8 cellular contexts compared by ENCODE assay signal in genomic region chr2:26503238-26503880, GRCh38. TPM values are rescaled to one million over a fixed set of nuclear protein-coding genes. Genes with fewer than 3 reads are reported as not detected.
DNase-seq lines count a peak whose midpoint lies in the region; ATAC-seq, FAIRE-seq and TF ChIP-seq lines count a peak whose summit lies in the region.

No MANE protein-coding gene starts in this region.

- DNase-seq in GM12892 (ENCODE audit: insufficient read length) = peak; percentile 79
- peak; percentile 92 for DNase-seq in HuH-7.5 (ENCODE audit: low spot score)
- DNase-seq in PC-9 = peak; percentile 59 to 81
- DNase-seq in activated T-cell treated with anti-CD3 and anti-CD28 coated beads, Interleukin-2, amount 50 U/mL, for 72 hours = peak; percentile 92
- DNase-seq in fibroblast of the aortic adventitia (ENCODE audit: low read depth) = peak; percentile 41
- peak; percentile 42 for DNase-seq in natural killer cell
- peak; percentile 53 for DNase-seq in stimulated activated naive B cell treated with anti-CD40 and anti-IgM and Interleukin-4, amounts not matched to agents 10 μg/mL and 1 μg/mL and 100 μg/mL, for 72 hours

- no peaks in the 10 kb centered on the region for H3F3A ChIP-seq in PC-9 (ENCODE audit: insufficient read depth, low read depth)

- no peaks in the 10 kb centered on the region for H3K36me3 ChIP-seq in PC-9 (ENCODE audit: low read depth)

- ATAC-seq in activated T-cell treated with anti-CD3 and anti-CD28 coated beads, Interleukin-2, amount 50 U/mL, for 72 hours (replicated peaks in 1 of 2) = peak; percentile 99
- peak; percentile 84 to 95 (median 89) for ATAC-seq in natural killer cell
- peak; percentile 89 to 91 for ATAC-seq in stimulated activated naive B cell treated with anti-CD40 and anti-IgM and Interleukin-4, amounts not matched to agents 10 μg/mL and 1 μg/mL and 100 μg/mL, for 72 hours (replicated peaks)
- ATAC-seq in GM18520 (IDR thresholded peaks at IDR 0.05; ENCODE audit: unreplicated experiment) = no peak

- H3K79me2 ChIP-seq in PC-9 (ENCODE audit: low read depth) = no peaks in the 10 kb centered on the region

- no peak for TF ChIP-seq POLR2A in GM12892 (IDR thresholded peaks at IDR 0.05; ENCODE audit: low read depth, low read length)

- peaks cover 11% of the 10 kb centered on the region for H3K4me1 Mint-ChIP-seq in activated T-cell treated with anti-CD3 and anti-CD28 coated beads, Interleukin-2, amount 50 U/mL, for 72 hours (ENCODE audit: low read depth)
- peaks cover 0 to 10% of the 10 kb centered on the region in 2 donors for H3K4me1 Mint-ChIP-seq in natural killer cell
- H3K4me1 Mint-ChIP-seq in stimulated activated naive B cell treated with anti-CD40 and anti-IgM and Interleukin-4, amounts not matched to agents 10 μg/mL and 1 μg/mL and 100 μg/mL, for 72 hours = peaks cover 3 to 14% of the 10 kb centered on the region in 2 donors

- H4K20me1 ChIP-seq in PC-9 (ENCODE audit: insufficient read depth) = no peaks in the 10 kb centered on the region

- H3K27ac ChIP-seq in PC-9 = no peak overlapping the region

- POLR2A ChIA-PET in PC-9 (lab: Charles Lee; ENCODE audit: unreplicated experiment) = no interaction called here

- TF ChIP-seq CTCF in PC-9 (conservative IDR thresholded peaks at IDR 0.05) (peak; percentile 85), fibroblast of the aortic adventitia (IDR thresholded peaks at IDR 0.05; ENCODE audit: insufficient read depth, low read length) (peak; percentile 78), natural killer cell (IDR thresholded peaks at IDR 0.05) (peak; percentile 75)

- H3K4me2 ChIP-seq in PC-9 = peak overlapping the region; percentile 81

- no peaks in the 10 kb centered on the region for H3K27me3 Mint-ChIP-seq in activated T-cell treated with anti-CD3 and anti-CD28 coated beads, Interleukin-2, amount 50 U/mL, for 72 hours (ENCODE audit: low read depth)
- peaks cover 6 to 16% of the 10 kb centered on the region in 2 donors for H3K27me3 Mint-ChIP-seq in natural killer cell (ENCODE audit: low read depth in 2 of 2)
- peaks cover 36 to 41% of the 10 kb centered on the region in 2 donors for H3K27me3 Mint-ChIP-seq in stimulated activated naive B cell treated with anti-CD40 and anti-IgM and Interleukin-4, amounts not matched to agents 10 μg/mL and 1 μg/mL and 100 μg/mL, for 72 hours

- H3K4me1 ChIP-seq in PC-9 (replicated peaks; ENCODE audit: insufficient read depth) = 0 out of 2 replicates have a peak, but pooled peaks cover 6% of the 10 kb centered on the region

- peak overlapping the region; percentile 82 to 86 for H3K4me3 Mint-ChIP-seq in activated T-cell treated with anti-CD3 and anti-CD28 coated beads, Interleukin-2, amount 50 U/mL, for 72 hours
- H3K4me3 Mint-ChIP-seq in natural killer cell = peak overlapping the region; percentile 4
- H3K4me3 Mint-ChIP-seq in stimulated activated naive B cell treated with anti-CD40 and anti-IgM and Interleukin-4, amounts not matched to agents 10 μg/mL and 1 μg/mL and 100 μg/mL, for 72 hours = peak overlapping the region; percentile 67 to 68

- H3K9me3 Mint-ChIP-seq in activated T-cell treated with anti-CD3 and anti-CD28 coated beads, Interleukin-2, amount 50 U/mL, for 72 hours = no peaks in the 10 kb centered on the region
- no peaks in the 10 kb centered on the region for H3K9me3 Mint-ChIP-seq in natural killer cell
- no peaks in the 10 kb centered on the region for H3K9me3 Mint-ChIP-seq in stimulated activated naive B cell treated with anti-CD40 and anti-IgM and Interleukin-4, amounts not matched to agents 10 μg/mL and 1 μg/mL and 100 μg/mL, for 72 hours

- H3K27ac Mint-ChIP-seq in activated T-cell treated with anti-CD3 and anti-CD28 coated beads, Interleukin-2, amount 50 U/mL, for 72 hours = peak overlapping the region; percentile 49
- no peak overlapping the region for H3K27ac Mint-ChIP-seq in natural killer cell
- no peak overlapping the region for H3K27ac Mint-ChIP-seq in stimulated activated naive B cell treated with anti-CD40 and anti-IgM and Interleukin-4, amounts not matched to agents 10 μg/mL and 1 μg/mL and 100 μg/mL, for 72 hours

- H3K36me3 Mint-ChIP-seq in activated T-cell treated with anti-CD3 and anti-CD28 coated beads, Interleukin-2, amount 50 U/mL, for 72 hours (ENCODE audit: insufficient read depth in 2 of 2) = no peaks in the 10 kb centered on the region
- no peaks in the 10 kb centered on the region for H3K36me3 Mint-ChIP-seq in natural killer cell
- H3K36me3 Mint-ChIP-seq in stimulated activated naive B cell treated with anti-CD40 and anti-IgM and Interleukin-4, amounts not matched to agents 10 μg/mL and 1 μg/mL and 100 μg/mL, for 72 hours = no peaks in the 10 kb centered on the region

- peak overlapping the region; percentile 65 for H2AFZ ChIP-seq in PC-9

- no peaks in the 10 kb centered on the region for H3K9me2 ChIP-seq in PC-9 (ENCODE audit: insufficient read depth)

- H3K4me3 ChIP-seq in PC-9 (peak overlapping the region; percentile 50; the same call in 1 of the 2 replicates), fibroblast of the aortic adventitia (ENCODE audit: low read depth, low read length) (peak overlapping the region; percentile 53)

- CTCF ChIA-PET in PC-9 (lab: Charles Lee) = interaction anchor here (0.6 kb wide), 1 partner anchor 156 kb away, joined by 4 read pairs; no protein-coding TSS in a partner anchor

- no peaks in the 10 kb centered on the region for H3K9me3 ChIP-seq in PC-9 (ENCODE audit: insufficient read depth, low read depth)

- BruUV-seq in PC-9 (replicated peaks; lab: Mats Ljungman, UMichigan) = no TSS peak

- no peak for FAIRE-seq in GM12892 (lab: Jason Lieb, UNC)

- intact Hi-C loops in PC-9 (cut with micrococcal nuclease; ENCODE audit: unreplicated experiment) (loop anchor here (2.0 kb wide), 1 partner anchor 73 kb away; no protein-coding TSS in a partner anchor), natural killer cell (cut with micrococcal nuclease) (no loop called here)

- H3K27me3 ChIP-seq in PC-9 (ENCODE audit: insufficient read depth, low read depth) = peaks cover 61% of the 10 kb centered on the region

RNA-seq across cellular contexts. Expression of gene OTOF, which starts 25.4 kb away (rescaled TPM):
- polyA plus RNA-seq in GM12892 (2012; ENCODE audit: missing spikeins) = not detected
- total RNA-seq in PC-9 (2021) (not detected in 2 replicates), fibroblast of the aortic adventitia (ENCODE audit: low replicate concordance) (not detected in 2 replicates), natural killer cell (1 to 10 TPM in 2 of 3 donors, under 1 TPM in 1; 0.66 to 3.7 (median 1.4) TPM)
- total RNA-seq in activated T-cell treated with anti-CD3 and anti-CD28 coated beads, Interleukin-2, amount 50 U/mL, for 72 hours = 1 to 10 TPM; 1.6 to 4.7 TPM

Comparison
In these comparisons a context has a peak if more than half of its experiments do, and no peak if none do; other contexts are left out.
1. DNase-seq: peak in every context shown above with its lines; median percentile 92 in HuH-7.5; 92 in activated T-cell treated with anti-CD3 and anti-CD28 coated beads, Interleukin-2, amount 50 U/mL, for 72 hours; 79 in GM12892; 70 in PC-9; 53 in stimulated activated naive B cell treated with anti-CD40 and anti-IgM and Interleukin-4, amounts not matched to agents 10 μg/mL and 1 μg/mL and 100 μg/mL, for 72 hours; 42 in natural killer cell; 41 in fibroblast of the aortic adventitia.
2. H3K4me3 Mint-ChIP-seq: peak in every context shown above with its lines; median percentile 84 in activated T-cell treated with anti-CD3 and anti-CD28 coated beads, Interleukin-2, amount 50 U/mL, for 72 hours; 68 in stimulated activated naive B cell treated with anti-CD40 and anti-IgM and Interleukin-4, amounts not matched to agents 10 μg/mL and 1 μg/mL and 100 μg/mL, for 72 hours; 4 in natural killer cell.